ENCODE assay signal across 19 cellular contexts in genomic region chr6:97151611-97152010, GRCh38.
"Had no signal": no experiment of that assay in that cellular context is flagged by ENCODE, and none has a peak within 500 bp of the region (broad histone marks: within the 10 kb centered on the region; RNA-seq: fewer than 3 reads in every experiment).

No MANE protein-coding gene starts in this region.

- H3K4me3 ChIP-seq: left ventricle myocardium inferior, lung, pancreas, prostate gland, skin epidermis, spleen, suprapubic skin, thoracic aorta, tibial artery, upper lobe of right lung had no signal

- H3K9me3 ChIP-seq: pancreas, prostate gland, suprapubic skin, thoracic aorta, tibial artery, upper lobe of right lung had no signal

- H3K4me1 ChIP-seq: left ventricle myocardium inferior, pancreas, prostate gland, spleen, suprapubic skin, tibial artery, upper lobe of right lung had no signal

- H3K27me3 ChIP-seq: pancreas, spleen, suprapubic skin, tibial artery, upper lobe of right lung had no signal

- ATAC-seq: pancreas; right cardiac atrium; sciatic nerve; stimulated activated effector memory CD8-positive, alpha-beta T cell treated with anti-CD3 and anti-CD28 coated beads, Interleukin-12 subunit alpha, Interleukin-12 subunit beta, amount 100 ng/mL, for 72 hours; upper lobe of right lung had no signal

- H3K27ac ChIP-seq: left ventricle myocardium inferior, pancreas, prostate gland, skin epidermis, spleen, suprapubic skin, thoracic aorta, tibial artery, upper lobe of right lung had no signal

- DNase-seq: left ventricle myocardium inferior; mesendoderm; naive B cell; pancreas; posterior cingulate gyrus; retina; right cardiac atrium; spleen; stimulated activated CD4-positive, alpha-beta T cell treated with anti-CD3 and anti-CD28 coated beads, Interleukin-4, amount 100 ng/mL, for 24 hours; stimulated activated naive CD4-positive, alpha-beta T cell; tibial artery; upper lobe of right lung had no signal

- H3K36me3 ChIP-seq: pancreas, prostate gland, thoracic aorta, upper lobe of right lung had no signal
